In the genomic region with DNA sequence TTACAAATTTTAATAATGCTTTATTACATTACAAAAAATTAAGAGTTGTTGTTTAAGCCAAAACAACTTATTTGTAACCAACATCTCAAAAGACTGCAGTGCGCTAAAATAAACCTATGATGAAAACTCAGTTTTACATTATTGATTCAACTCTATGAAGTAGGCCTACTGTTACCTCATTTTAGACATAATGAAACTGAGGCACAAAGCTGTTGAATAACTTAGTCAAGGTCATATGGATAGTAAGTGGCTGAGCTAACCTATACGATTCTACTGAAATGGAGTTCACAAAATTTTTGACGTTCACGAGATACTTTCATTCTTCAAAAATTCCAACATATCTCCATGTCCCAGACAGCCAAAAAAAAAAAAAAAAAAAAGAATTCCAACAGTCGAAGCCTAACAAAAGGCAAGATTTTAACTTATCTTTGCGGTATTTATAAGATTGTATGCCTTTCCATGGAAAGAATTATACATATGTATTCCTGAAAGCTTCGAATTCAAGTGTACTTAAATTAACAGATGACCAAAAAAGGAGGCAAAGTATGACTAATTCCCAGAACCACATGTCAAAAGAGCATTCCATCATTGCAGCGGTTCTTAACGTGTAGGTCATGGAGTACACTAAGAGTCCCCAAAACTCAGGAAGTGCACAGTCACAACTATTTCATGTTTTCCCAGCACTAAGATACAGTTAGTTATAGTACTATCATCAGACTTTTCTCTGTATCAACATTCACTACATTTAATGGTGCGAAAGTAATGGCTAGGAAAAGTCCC, we compare ENCODE assay signal across 13 cellular contexts.
A peak's percentile ranks its signal among the peaks of the same experiment; 100 is the strongest.
DNase-seq lines count a peak whose midpoint lies in the region; ATAC-seq, FAIRE-seq and TF ChIP-seq lines count a peak whose summit lies in the region.
"Had no signal": no experiment of that assay in that cellular context is flagged by ENCODE, and none has a peak within 500 bp of the region (broad histone marks: within the 10 kb centered on the region; RNA-seq: fewer than 3 reads in every experiment).

No MANE protein-coding gene starts in this region.

- no peaks in the 10 kb centered on the region for H3K9me3 ChIP-seq in kidney (ENCODE audit: control insufficient read depth in 1 of 2, low read length in 2 of 2)
- H3K9me3 ChIP-seq: esophagus muscularis mucosa had no signal

- no peak overlapping the region for H3K27ac ChIP-seq in kidney (ENCODE audit: low read depth in 2 of 2, low read length in 2 of 2)
- H3K27ac ChIP-seq: esophagus muscularis mucosa had no signal

- FAIRE-seq in urothelium cell line (lab: Jason Lieb, UNC) (no peak), kidney (lab: Jason Lieb, UNC) (no peak)
- FAIRE-seq: GM18507, TTC549 had no signal

- H3K4me1 ChIP-seq in kidney (ENCODE audit: control insufficient read depth in 1 of 2, insufficient read depth in 1 of 2, low read depth in 1 of 2, low read length in 2 of 2), result no peaks in the 10 kb centered on the region
- H3K4me1 ChIP-seq: esophagus muscularis mucosa had no signal

- H3K36me3 ChIP-seq in kidney (ENCODE audit: control insufficient read depth in 1 of 2, insufficient read depth in 2 of 2, low read length in 2 of 2), result no peaks in the 10 kb centered on the region

- peak; percentile 68 for ATAC-seq in SK-N-SH treated with all-trans-retinoic acid at 6 μM for 48 hours
- no peak for ATAC-seq in GM18511 (IDR thresholded peaks at IDR 0.05; ENCODE audit: unreplicated experiment)
- ATAC-seq: sciatic nerve had no signal

- TF ChIP-seq CTCF in kidney (IDR thresholded peaks at IDR 0.05; ENCODE audit: borderline replicate concordance, extremely low read depth, insufficient read depth), result no peak

- H3K4me3 ChIP-seq in kidney (ENCODE audit: low read length in 2 of 2), result no peak overlapping the region
- H3K4me3 ChIP-seq: esophagus muscularis mucosa had no signal

- H3K9ac ChIP-seq in kidney (ENCODE audit: low read length in 2 of 2), result no peak overlapping the region

- peak; percentile 9 for DNase-seq in stimulated activated CD4-positive, alpha-beta T cell treated with anti-CD3 and anti-CD28 coated beads, Interleukin-4, amount 100 ng/mL, for 24 hours
- DNase-seq in stimulated activated CD4-positive, alpha-beta T cell treated with anti-CD3 and anti-CD28 coated beads, Interleukin-1b, Interleukin-23, amount 100 ng/mL, for 48 hours, result no peak
- DNase-seq in fibroblast of peridontal ligament (ENCODE audit: extremely low read depth) (peak; percentile 47), urothelium cell line (ENCODE audit: low spot score) (peak; percentile 2), NCI-H2227 treated with DMSO at 0.1 percent for 48 hours (lab: John Stamatoyannopoulos, UW) (no peak), kidney (no peak)
- DNase-seq: NK-92 treated with Interleukin-12 subunit alpha and Interleukin-12 subunit beta, amount 100 ng/mL, for 24 hours had no signal

- intact Hi-C loops in kidney (cut with DNase I), result no loop called here

TF ChIP-seq in SK-N-SH treated with all-trans-retinoic acid at 6 μM for 48 hours, 23 proteins besides CTCF, POLR2A, EP300 and RAD21:
- TF ChIP-seq ESRRG (CRISPR knock-in tag; IDR thresholded peaks at IDR 0.05) (no peak), RARB (CRISPR knock-in tag; IDR thresholded peaks at IDR 0.05) (no peak), ZNF8 (CRISPR knock-in tag; IDR thresholded peaks at IDR 0.05) (no peak), ZNF70 (CRISPR knock-in tag; IDR thresholded peaks at IDR 0.05) (no peak), ZC3H10 (CRISPR knock-in tag; IDR thresholded peaks at IDR 0.05) (no peak), ARNTL (CRISPR knock-in tag; IDR thresholded peaks at IDR 0.05; ENCODE audit: borderline replicate concordance, low read depth) (no peak), ZFP3 (CRISPR knock-in tag; IDR thresholded peaks at IDR 0.05) (no peak), BACH2 (CRISPR knock-in tag; IDR thresholded peaks at IDR 0.05; ENCODE audit: borderline replicate concordance) (no peak), ZFP30 (CRISPR knock-in tag; IDR thresholded peaks at IDR 0.05) (no peak), TCF4 (CRISPR knock-in tag; IDR thresholded peaks at IDR 0.05; ENCODE audit: borderline replicate concordance) (no peak), PPARA (CRISPR knock-in tag; IDR thresholded peaks at IDR 0.05; ENCODE audit: borderline replicate concordance) (no peak), ISL1 (CRISPR knock-in tag; IDR thresholded peaks at IDR 0.05) (no peak), GLIS3 (CRISPR knock-in tag; IDR thresholded peaks at IDR 0.05) (no peak), CSDC2 (CRISPR knock-in tag; IDR thresholded peaks at IDR 0.05) (no peak)
- TF ChIP-seq, protein P1, sequence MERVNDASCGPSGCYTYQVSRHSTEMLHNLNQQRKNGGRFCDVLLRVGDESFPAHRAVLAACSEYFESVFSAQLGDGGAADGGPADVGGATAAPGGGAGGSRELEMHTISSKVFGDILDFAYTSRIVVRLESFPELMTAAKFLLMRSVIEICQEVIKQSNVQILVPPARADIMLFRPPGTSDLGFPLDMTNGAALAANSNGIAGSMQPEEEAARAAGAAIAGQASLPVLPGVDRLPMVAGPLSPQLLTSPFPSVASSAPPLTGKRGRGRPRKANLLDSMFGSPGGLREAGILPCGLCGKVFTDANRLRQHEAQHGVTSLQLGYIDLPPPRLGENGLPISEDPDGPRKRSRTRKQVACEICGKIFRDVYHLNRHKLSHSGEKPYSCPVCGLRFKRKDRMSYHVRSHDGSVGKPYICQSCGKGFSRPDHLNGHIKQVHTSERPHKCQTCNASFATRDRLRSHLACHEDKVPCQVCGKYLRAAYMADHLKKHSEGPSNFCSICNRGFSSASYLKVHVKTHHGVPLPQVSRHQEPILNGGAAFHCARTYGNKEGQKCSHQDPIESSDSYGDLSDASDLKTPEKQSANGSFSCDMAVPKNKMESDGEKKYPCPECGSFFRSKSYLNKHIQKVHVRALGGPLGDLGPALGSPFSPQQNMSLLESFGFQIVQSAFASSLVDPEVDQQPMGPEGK (CRISPR knock-in tag; IDR thresholded peaks at IDR 0.05; ENCODE audit: borderline replicate concordance), result no peak
- TF ChIP-seq, protein P2, sequence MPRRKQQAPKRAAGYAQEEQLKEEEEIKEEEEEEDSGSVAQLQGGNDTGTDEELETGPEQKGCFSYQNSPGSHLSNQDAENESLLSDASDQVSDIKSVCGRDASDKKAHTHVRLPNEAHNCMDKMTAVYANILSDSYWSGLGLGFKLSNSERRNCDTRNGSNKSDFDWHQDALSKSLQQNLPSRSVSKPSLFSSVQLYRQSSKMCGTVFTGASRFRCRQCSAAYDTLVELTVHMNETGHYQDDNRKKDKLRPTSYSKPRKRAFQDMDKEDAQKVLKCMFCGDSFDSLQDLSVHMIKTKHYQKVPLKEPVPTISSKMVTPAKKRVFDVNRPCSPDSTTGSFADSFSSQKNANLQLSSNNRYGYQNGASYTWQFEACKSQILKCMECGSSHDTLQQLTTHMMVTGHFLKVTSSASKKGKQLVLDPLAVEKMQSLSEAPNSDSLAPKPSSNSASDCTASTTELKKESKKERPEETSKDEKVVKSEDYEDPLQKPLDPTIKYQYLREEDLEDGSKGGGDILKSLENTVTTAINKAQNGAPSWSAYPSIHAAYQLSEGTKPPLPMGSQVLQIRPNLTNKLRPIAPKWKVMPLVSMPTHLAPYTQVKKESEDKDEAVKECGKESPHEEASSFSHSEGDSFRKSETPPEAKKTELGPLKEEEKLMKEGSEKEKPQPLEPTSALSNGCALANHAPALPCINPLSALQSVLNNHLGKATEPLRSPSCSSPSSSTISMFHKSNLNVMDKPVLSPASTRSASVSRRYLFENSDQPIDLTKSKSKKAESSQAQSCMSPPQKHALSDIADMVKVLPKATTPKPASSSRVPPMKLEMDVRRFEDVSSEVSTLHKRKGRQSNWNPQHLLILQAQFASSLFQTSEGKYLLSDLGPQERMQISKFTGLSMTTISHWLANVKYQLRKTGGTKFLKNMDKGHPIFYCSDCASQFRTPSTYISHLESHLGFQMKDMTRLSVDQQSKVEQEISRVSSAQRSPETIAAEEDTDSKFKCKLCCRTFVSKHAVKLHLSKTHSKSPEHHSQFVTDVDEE (CRISPR knock-in tag; IDR thresholded peaks at IDR 0.05), result no peak
- TF ChIP-seq, protein P3, sequence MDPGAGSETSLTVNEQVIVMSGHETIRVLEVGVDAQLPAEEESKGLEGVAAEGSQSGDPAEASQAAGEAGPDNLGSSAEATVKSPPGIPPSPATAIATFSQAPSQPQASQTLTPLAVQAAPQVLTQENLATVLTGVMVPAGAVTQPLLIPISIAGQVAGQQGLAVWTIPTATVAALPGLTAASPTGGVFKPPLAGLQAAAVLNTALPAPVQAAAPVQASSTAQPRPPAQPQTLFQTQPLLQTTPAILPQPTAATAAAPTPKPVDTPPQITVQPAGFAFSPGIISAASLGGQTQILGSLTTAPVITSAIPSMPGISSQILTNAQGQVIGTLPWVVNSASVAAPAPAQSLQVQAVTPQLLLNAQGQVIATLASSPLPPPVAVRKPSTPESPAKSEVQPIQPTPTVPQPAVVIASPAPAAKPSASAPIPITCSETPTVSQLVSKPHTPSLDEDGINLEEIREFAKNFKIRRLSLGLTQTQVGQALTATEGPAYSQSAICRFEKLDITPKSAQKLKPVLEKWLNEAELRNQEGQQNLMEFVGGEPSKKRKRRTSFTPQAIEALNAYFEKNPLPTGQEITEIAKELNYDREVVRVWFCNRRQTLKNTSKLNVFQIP (CRISPR knock-in tag; IDR thresholded peaks at IDR 0.05; ENCODE audit: borderline replicate concordance, low read depth), result no peak

Comparison
In these comparisons a context has a peak if more than half of its experiments do, and no peak if none do; other contexts are left out.
1. DNase-seq: peak in stimulated activated CD4-positive, alpha-beta T cell treated with anti-CD3 and anti-CD28 coated beads, Interleukin-4, amount 100 ng/mL, for 24 hours (single experiment), fibroblast of peridontal ligament (single experiment) and urothelium cell line (single experiment); none in stimulated activated CD4-positive, alpha-beta T cell treated with anti-CD3 and anti-CD28 coated beads, Interleukin-1b, Interleukin-23, amount 100 ng/mL, for 48 hours (single experiment), NCI-H2227 treated with DMSO at 0.1 percent for 48 hours (single experiment) and kidney (single experiment).